Comparison of ENCODE assay signal across 1 cellular context in genomic region chr1:196651079-196651478, GRCh38.
TF ChIP-seq lines count a peak whose summit lies in the region.

No MANE protein-coding gene starts in this region.

TF ChIP-seq in WTC11, 78 proteins besides CTCF, POLR2A, EP300 and RAD21 (continued from another document):
- no peak for TF ChIP-seq ARID4B (CRISPR knock-in tag; IDR thresholded peaks at IDR 0.05; ENCODE audit: borderline replicate concordance)
- TF ChIP-seq, protein P1, sequence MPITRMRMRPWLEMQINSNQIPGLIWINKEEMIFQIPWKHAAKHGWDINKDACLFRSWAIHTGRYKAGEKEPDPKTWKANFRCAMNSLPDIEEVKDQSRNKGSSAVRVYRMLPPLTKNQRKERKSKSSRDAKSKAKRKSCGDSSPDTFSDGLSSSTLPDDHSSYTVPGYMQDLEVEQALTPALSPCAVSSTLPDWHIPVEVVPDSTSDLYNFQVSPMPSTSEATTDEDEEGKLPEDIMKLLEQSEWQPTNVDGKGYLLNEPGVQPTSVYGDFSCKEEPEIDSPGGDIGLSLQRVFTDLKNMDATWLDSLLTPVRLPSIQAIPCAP (CRISPR knock-in tag; IDR thresholded peaks at IDR 0.05), result no peak
